ENCODE assay signal across 20 cellular contexts in genomic region chr2:71546777-71547281, GRCh38.
"Had no signal": no experiment of that assay in that cellular context is flagged by ENCODE, and none has a peak within 500 bp of the region (broad histone marks: within the 10 kb centered on the region; RNA-seq: fewer than 3 reads in every experiment).

No MANE protein-coding gene starts in this region.

- H3K36me3 Mint-ChIP-seq: activated naive CD4-positive, alpha-beta T cell treated with anti-CD3 and anti-CD28 coated beads, Interleukin-2, amount 50 U/mL, for 72 hours had no signal

- H3K4me1 Mint-ChIP-seq: endodermal cell had no signal

- H3K27me3 ChIP-seq: cardiac muscle cell, heart right ventricle, right atrium auricular region had no signal

- DNase-seq: activated CD4-positive, alpha-beta T cell treated with anti-CD3 and anti-CD28 coated beads, Interleukin-2, amount 10 ng/mL, durations not matched to agents 7 days and 5 days; activated CD8-positive, alpha-beta T cell treated with anti-CD3 and anti-CD28 coated beads, Interleukin-2, amount 10 ng/mL, durations not matched to agents 7 days and 5 days; activated gamma-delta T cell; activated T-cell treated with anti-CD3 and anti-CD28 coated beads, Interleukin-2, amount 50 U/mL, for 24 hours; amniotic stem cell; endodermal cell; foreskin melanocyte; heart right ventricle; left ventricle myocardium superior; mesendoderm; stimulated activated CD4-positive, alpha-beta T cell treated with anti-CD3 and anti-CD28 coated beads, Interleukin-15, amount 100 ng/mL, for 24 hours; stimulated activated CD4-positive, alpha-beta T cell treated with anti-CD3 and anti-CD28 coated beads, Interleukin-2, amount 100 ng/mL, for 48 hours; stimulated activated naive CD8-positive, alpha-beta T cell treated with anti-CD3 and anti-CD28 coated beads, Interleukin-15, amount 100 ng/mL, for 72 hours had no signal

- H3K27ac Mint-ChIP-seq: activated CD4-positive, alpha-beta T cell treated with anti-CD3 and anti-CD28 coated beads, Interleukin-2, amount 10 ng/mL, durations not matched to agents 7 days and 5 days; activated CD8-positive, alpha-beta T cell treated with anti-CD3 and anti-CD28 coated beads, Interleukin-2, amount 10 ng/mL, durations not matched to agents 7 days and 5 days; activated T-cell treated with anti-CD3 and anti-CD28 coated beads, Interleukin-2, amount 50 U/mL, for 24 hours; endodermal cell; progenitor cell of endocrine pancreas; stimulated activated naive CD8-positive, alpha-beta T cell treated with anti-CD3 and anti-CD28 coated beads, Interleukin-15, amount 100 ng/mL, for 72 hours had no signal

- H3K4me3 ChIP-seq: cardiac muscle cell, heart right ventricle, right atrium auricular region, skin epidermis had no signal

- H3K9me3 Mint-ChIP-seq: activated CD4-positive, alpha-beta T cell treated with anti-CD3 and anti-CD28 coated beads, Interleukin-2, amount 10 ng/mL, durations not matched to agents 7 days and 5 days; activated naive CD4-positive, alpha-beta T cell treated with anti-CD3 and anti-CD28 coated beads, Interleukin-2, amount 50 U/mL, for 72 hours; activated T-cell treated with anti-CD3 and anti-CD28 coated beads, Interleukin-2, amount 50 U/mL, for 24 hours; stimulated activated naive CD8-positive, alpha-beta T cell treated with anti-CD3 and anti-CD28 coated beads, Interleukin-15, amount 100 ng/mL, for 72 hours had no signal

- ATAC-seq: activated CD4-positive, CD25-positive, alpha-beta regulatory T cell treated with anti-CD3 and anti-CD28 coated beads, Interleukin-2, amount 50 U/mL, for 24 hours; activated CD8-positive, alpha-beta T cell treated with anti-CD3 and anti-CD28 coated beads, Interleukin-2, amount 10 ng/mL, durations not matched to agents 7 days and 5 days; activated naive CD4-positive, alpha-beta T cell treated with anti-CD3 and anti-CD28 coated beads, Interleukin-2, amount 50 U/mL, for 72 hours; heart right ventricle; left ventricle myocardium superior; naive thymus-derived CD8-positive, alpha-beta T cell; stimulated activated naive CD8-positive, alpha-beta T cell treated with anti-CD3 and anti-CD28 coated beads, Interleukin-15, amount 100 ng/mL, for 72 hours had no signal

- H3K36me3 ChIP-seq: cardiac muscle cell, right atrium auricular region had no signal

- H3K27ac ChIP-seq: cardiac muscle cell, heart right ventricle, right atrium auricular region, skin epidermis had no signal

- H3K4me3 Mint-ChIP-seq: activated CD4-positive, alpha-beta T cell treated with anti-CD3 and anti-CD28 coated beads, Interleukin-2, amount 10 ng/mL, durations not matched to agents 7 days and 5 days; activated CD8-positive, alpha-beta T cell treated with anti-CD3 and anti-CD28 coated beads, Interleukin-2, amount 10 ng/mL, durations not matched to agents 7 days and 5 days; activated T-cell treated with anti-CD3 and anti-CD28 coated beads, Interleukin-2, amount 50 U/mL, for 24 hours; endodermal cell; stimulated activated naive CD8-positive, alpha-beta T cell treated with anti-CD3 and anti-CD28 coated beads, Interleukin-15, amount 100 ng/mL, for 72 hours had no signal

- H3K9me3 ChIP-seq: heart right ventricle, right atrium auricular region had no signal
